In genomic region chr15:44535509-44536297, GRCh38 we compare ENCODE assay signal across 8 cellular contexts.
DNase-seq lines count a peak whose midpoint lies in the region; ATAC-seq lines count a peak whose summit lies in the region.

No MANE protein-coding gene starts in this region.

- H3K36me3 ChIP-seq in NT2/D1 (ENCODE audit: insufficient read depth, insufficient read length, low read length), result peaks cover 18% of the 10 kb centered on the region

- no peak for ATAC-seq in HG02973 (IDR thresholded peaks at IDR 0.05; ENCODE audit: unreplicated experiment)

- H3K27me3 ChIP-seq in NT2/D1 (ENCODE audit: insufficient read depth, insufficient read length), result no peaks in the 10 kb centered on the region

- H3K9me3 ChIP-seq in NT2/D1 (ENCODE audit: insufficient read depth, low read length), result no peaks in the 10 kb centered on the region

- H3K4me1 ChIP-seq in NT2/D1 (ENCODE audit: insufficient read depth, insufficient read length), result no peaks in the 10 kb centered on the region

- DNase-seq in NCI-H1105 treated with DMSO at 0.1 percent for 48 hours (lab: John Stamatoyannopoulos, UW) (peak; percentile 23), NCI-H1105 (lab: John Stamatoyannopoulos, UW) (no peak), NT2/D1 (ENCODE audit: low read depth, low spot score) (no peak), iPS-NIHi7 (ENCODE audit: extremely low spot score) (peak; percentile 16), SIG-M5 treated with dmso at 0.1 percent for 504 hours (lab: John Stamatoyannopoulos, UW; ENCODE audit: unreplicated experiment) (no peak)
- peak in 2 of 3 donors; percentile 8 to 24 for DNase-seq in stimulated activated CD4-positive, alpha-beta T cell treated with anti-CD3 and anti-CD28 coated beads, Interleukin-12 subunit alpha, Interleukin-12 subunit beta, amount 100 ng/mL, for 48 hours (ENCODE audit: low read depth in 2 of 3, low spot score in 1 of 3)

- H3K4me3 ChIP-seq in NT2/D1 (ENCODE audit: insufficient read length, low read depth), result peak overlapping the region; percentile 76

- peak overlapping the region; percentile 92 for H3K9ac ChIP-seq in NT2/D1 (ENCODE audit: insufficient read length, low read depth)

- H3K27ac ChIP-seq in angular gyrus (ENCODE audit: low read depth, low read length), result peak overlapping the region; percentile 94

Comparison
In these comparisons a context has a peak if more than half of its experiments do, and no peak if none do; other contexts are left out.
1. DNase-seq: peak in NCI-H1105 treated with DMSO at 0.1 percent for 48 hours (single experiment), iPS-NIHi7 (single experiment) and stimulated activated CD4-positive, alpha-beta T cell treated with anti-CD3 and anti-CD28 coated beads, Interleukin-12 subunit alpha, Interleukin-12 subunit beta, amount 100 ng/mL, for 48 hours (2 of 3); none in NCI-H1105 (single experiment), NT2/D1 (single experiment) and SIG-M5 treated with dmso at 0.1 percent for 504 hours (single experiment).